13 cellular contexts compared by ENCODE assay signal in genomic region chr12:93317227-93317626, GRCh38.
A peak's percentile ranks its signal among the peaks of the same experiment; 100 is the strongest.
DNase-seq lines count a peak whose midpoint lies in the region; ATAC-seq, FAIRE-seq and TF ChIP-seq lines count a peak whose summit lies in the region.
"Had no signal": no experiment of that assay in that cellular context is flagged by ENCODE, and none has a peak within 500 bp of the region (broad histone marks: within the 10 kb centered on the region; RNA-seq: fewer than 3 reads in every experiment).

No MANE protein-coding gene starts in this region.

- no peak for TF ChIP-seq CTCF in activated CD8-positive, alpha-beta T cell treated with anti-CD3 and anti-CD28 coated beads for 36 hours (IDR thresholded peaks at IDR 0.05)
- TF ChIP-seq CTCF in endothelial cell (IDR thresholded peaks at IDR 0.05; ENCODE audit: unreplicated experiment): no peak

- no peaks in the 10 kb centered on the region for H3K9me3 ChIP-seq in small intestine (ENCODE audit: control insufficient read depth, low read depth)
- H3K9me3 ChIP-seq: psoas muscle, vagina had no signal

- intact Hi-C loops in activated CD8-positive, alpha-beta T cell treated with anti-CD3 and anti-CD28 coated beads for 36 hours (cut with micrococcal nuclease): no loop called here

- POLR2A ChIA-PET in activated CD8-positive, alpha-beta T cell treated with anti-CD3 and anti-CD28 coated beads for 36 hours (lab: Charles Lee): no interaction called here
- POLR2A ChIA-PET in activated CD8-positive, alpha-beta T cell treated with anti-CD3 and anti-CD28 coated beads, Interleukin-2, amount 10 ng/mL, durations not matched to agents 7 days and 5 days (lab: Charles Lee): no interaction called here

- no peaks in the 10 kb centered on the region for H3K36me3 Mint-ChIP-seq in activated CD8-positive, alpha-beta T cell treated with anti-CD3 and anti-CD28 coated beads for 36 hours (ENCODE audit: low read depth)
- H3K36me3 Mint-ChIP-seq in activated CD8-positive, alpha-beta T cell treated with anti-CD3 and anti-CD28 coated beads, Interleukin-2, amount 10 ng/mL, durations not matched to agents 7 days and 5 days (ENCODE audit: low read depth): no peaks in the 10 kb centered on the region
- no peaks in the 10 kb centered on the region for H3K36me3 Mint-ChIP-seq in endothelial cell (ENCODE audit: low read depth, unreplicated experiment)
- no peaks in the 10 kb centered on the region for H3K36me3 Mint-ChIP-seq in activated T-helper 17 cell treated with anti-CD3 and anti-CD28 coated beads, Interleukin-2, amount 50 U/mL, for 72 hours (ENCODE audit: low read depth)
- H3K36me3 Mint-ChIP-seq: activated naive CD4-positive, alpha-beta T cell treated with anti-CD3 and anti-CD28 coated beads, Interleukin-2, amount 50 U/mL, for 24 hours had no signal

- WGBS in small intestine, 3 donors: 16 to 44% (median 38%) methylated on average over 6 of the region's 6 CpGs

- H3K4me1 ChIP-seq in small intestine (ENCODE audit: control insufficient read depth in 2 of 2, insufficient read depth in 1 of 2, low read depth in 1 of 2, low read length in 1 of 2): no peaks in the 10 kb centered on the region

- no peaks in the 10 kb centered on the region for H3K27me3 Mint-ChIP-seq in activated CD8-positive, alpha-beta T cell treated with anti-CD3 and anti-CD28 coated beads for 36 hours
- no peaks in the 10 kb centered on the region for H3K27me3 Mint-ChIP-seq in activated CD8-positive, alpha-beta T cell treated with anti-CD3 and anti-CD28 coated beads, Interleukin-2, amount 10 ng/mL, durations not matched to agents 7 days and 5 days (ENCODE audit: low read depth)
- peaks cover 2% of the 10 kb centered on the region for H3K27me3 Mint-ChIP-seq in endothelial cell (ENCODE audit: unreplicated experiment)
- H3K27me3 Mint-ChIP-seq in activated T-helper 17 cell treated with anti-CD3 and anti-CD28 coated beads, Interleukin-2, amount 50 U/mL, for 72 hours: no peaks in the 10 kb centered on the region
- H3K27me3 Mint-ChIP-seq: activated naive CD4-positive, alpha-beta T cell treated with anti-CD3 and anti-CD28 coated beads, Interleukin-2, amount 50 U/mL, for 24 hours had no signal

- no peak overlapping the region for H3K27ac Mint-ChIP-seq in activated CD8-positive, alpha-beta T cell treated with anti-CD3 and anti-CD28 coated beads for 36 hours
- no peak overlapping the region for H3K27ac Mint-ChIP-seq in activated CD8-positive, alpha-beta T cell treated with anti-CD3 and anti-CD28 coated beads, Interleukin-2, amount 10 ng/mL, durations not matched to agents 7 days and 5 days
- peak overlapping the region; percentile 31 for H3K27ac Mint-ChIP-seq in endothelial cell (ENCODE audit: unreplicated experiment)
- H3K27ac Mint-ChIP-seq in activated T-helper 17 cell treated with anti-CD3 and anti-CD28 coated beads, Interleukin-2, amount 50 U/mL, for 72 hours: no peak overlapping the region
- H3K27ac Mint-ChIP-seq: activated naive CD4-positive, alpha-beta T cell treated with anti-CD3 and anti-CD28 coated beads, Interleukin-2, amount 50 U/mL, for 24 hours had no signal

- no peaks in the 10 kb centered on the region for H3K36me3 ChIP-seq in small intestine (ENCODE audit: control insufficient read depth in 2 of 2, insufficient read depth in 2 of 2, low read length in 2 of 2)
- H3K36me3 ChIP-seq: vagina had no signal

- peak overlapping the region in 1 of 2 donors; percentile 40 for H3K27ac ChIP-seq in small intestine (ENCODE audit: low read depth in 1 of 2, low read length in 1 of 2)
- H3K27ac ChIP-seq: psoas muscle, vagina had no signal

- no peak overlapping the region for H3K4me3 Mint-ChIP-seq in activated CD8-positive, alpha-beta T cell treated with anti-CD3 and anti-CD28 coated beads for 36 hours
- no peak overlapping the region for H3K4me3 Mint-ChIP-seq in activated CD8-positive, alpha-beta T cell treated with anti-CD3 and anti-CD28 coated beads, Interleukin-2, amount 10 ng/mL, durations not matched to agents 7 days and 5 days
- H3K4me3 Mint-ChIP-seq in endothelial cell (ENCODE audit: unreplicated experiment): no peak overlapping the region
- H3K4me3 Mint-ChIP-seq in activated T-helper 17 cell treated with anti-CD3 and anti-CD28 coated beads, Interleukin-2, amount 50 U/mL, for 72 hours: no peak overlapping the region
- H3K4me3 Mint-ChIP-seq: activated naive CD4-positive, alpha-beta T cell treated with anti-CD3 and anti-CD28 coated beads, Interleukin-2, amount 50 U/mL, for 24 hours had no signal

- DNase-seq in activated CD8-positive, alpha-beta T cell treated with anti-CD3 and anti-CD28 coated beads for 36 hours: peak; percentile 19
- no peak for DNase-seq in activated CD8-positive, alpha-beta T cell treated with anti-CD3 and anti-CD28 coated beads, Interleukin-2, amount 10 ng/mL, durations not matched to agents 7 days and 5 days
- DNase-seq in NOMO-1 treated with dmso at 0.1 percent for 144 hours (lab: John Stamatoyannopoulos, UW; ENCODE audit: unreplicated experiment) (peak; percentile 16), endothelial cell (ENCODE audit: low spot score) (no peak), small intestine (peak; percentile 60), GF-D8 (lab: John Stamatoyannopoulos, UW) (no peak), NCI-H524 treated with DMSO at 0.1 percent for 48 hours (lab: John Stamatoyannopoulos, UW) (no peak)
- DNase-seq: midbrain, NCI-H1417, psoas muscle had no signal

- ATAC-seq in activated CD8-positive, alpha-beta T cell treated with anti-CD3 and anti-CD28 coated beads for 36 hours: peak; percentile 71
- no peak for ATAC-seq in activated CD8-positive, alpha-beta T cell treated with anti-CD3 and anti-CD28 coated beads, Interleukin-2, amount 10 ng/mL, durations not matched to agents 7 days and 5 days
- ATAC-seq in activated T-helper 17 cell treated with anti-CD3 and anti-CD28 coated beads, Interleukin-2, amount 50 U/mL, for 72 hours (replicated peaks): no peak

- H3K27me3 ChIP-seq in small intestine (ENCODE audit: control insufficient read depth in 2 of 2, insufficient read depth in 2 of 2, low read length in 2 of 2): no peaks in the 10 kb centered on the region
- H3K27me3 ChIP-seq: vagina had no signal

- CTCF ChIA-PET in activated CD8-positive, alpha-beta T cell treated with anti-CD3 and anti-CD28 coated beads for 36 hours (lab: Charles Lee): no interaction called here
- CTCF ChIA-PET in activated CD8-positive, alpha-beta T cell treated with anti-CD3 and anti-CD28 coated beads, Interleukin-2, amount 10 ng/mL, durations not matched to agents 7 days and 5 days (lab: Charles Lee): interaction anchor here (1.5 kb wide), 1 partner anchor 16 kb away, joined by 3 read pairs; no protein-coding TSS in a partner anchor

- peaks cover 5% of the 10 kb centered on the region for H3K4me1 Mint-ChIP-seq in activated CD8-positive, alpha-beta T cell treated with anti-CD3 and anti-CD28 coated beads for 36 hours (ENCODE audit: low read depth)
- no peaks in the 10 kb centered on the region for H3K4me1 Mint-ChIP-seq in activated CD8-positive, alpha-beta T cell treated with anti-CD3 and anti-CD28 coated beads, Interleukin-2, amount 10 ng/mL, durations not matched to agents 7 days and 5 days (ENCODE audit: low read depth)
- H3K4me1 Mint-ChIP-seq in endothelial cell (ENCODE audit: unreplicated experiment): peaks cover 7% of the 10 kb centered on the region
- H3K4me1 Mint-ChIP-seq in activated T-helper 17 cell treated with anti-CD3 and anti-CD28 coated beads, Interleukin-2, amount 50 U/mL, for 72 hours: no peaks in the 10 kb centered on the region

- H3K4me3 ChIP-seq in small intestine (ENCODE audit: low read depth in 1 of 2, low read length in 2 of 2): no peak overlapping the region
- H3K4me3 ChIP-seq: psoas muscle, vagina had no signal

- FAIRE-seq in small intestine (lab: Jason Lieb, UNC): no peak

- no peaks in the 10 kb centered on the region for H3K9me3 Mint-ChIP-seq in activated CD8-positive, alpha-beta T cell treated with anti-CD3 and anti-CD28 coated beads for 36 hours
- no peaks in the 10 kb centered on the region for H3K9me3 Mint-ChIP-seq in activated CD8-positive, alpha-beta T cell treated with anti-CD3 and anti-CD28 coated beads, Interleukin-2, amount 10 ng/mL, durations not matched to agents 7 days and 5 days (ENCODE audit: insufficient read depth)
- no peaks in the 10 kb centered on the region for H3K9me3 Mint-ChIP-seq in endothelial cell (ENCODE audit: unreplicated experiment)
- H3K9me3 Mint-ChIP-seq in activated T-helper 17 cell treated with anti-CD3 and anti-CD28 coated beads, Interleukin-2, amount 50 U/mL, for 72 hours: no peaks in the 10 kb centered on the region
- H3K9me3 Mint-ChIP-seq: activated naive CD4-positive, alpha-beta T cell treated with anti-CD3 and anti-CD28 coated beads, Interleukin-2, amount 50 U/mL, for 24 hours had no signal

Comparison
In these comparisons a context has a peak if more than half of its experiments do, and no peak if none do; other contexts are left out.
1. DNase-seq: peak in activated CD8-positive, alpha-beta T cell treated with anti-CD3 and anti-CD28 coated beads for 36 hours (single experiment), NOMO-1 treated with dmso at 0.1 percent for 144 hours (single experiment) and small intestine (single experiment); none in activated CD8-positive, alpha-beta T cell treated with anti-CD3 and anti-CD28 coated beads, Interleukin-2, amount 10 ng/mL, durations not matched to agents 7 days and 5 days (single experiment), endothelial cell (single experiment), GF-D8 (single experiment) and NCI-H524 treated with DMSO at 0.1 percent for 48 hours (single experiment).